ENCODE assay signal across 8 cellular contexts in the genomic region with DNA sequence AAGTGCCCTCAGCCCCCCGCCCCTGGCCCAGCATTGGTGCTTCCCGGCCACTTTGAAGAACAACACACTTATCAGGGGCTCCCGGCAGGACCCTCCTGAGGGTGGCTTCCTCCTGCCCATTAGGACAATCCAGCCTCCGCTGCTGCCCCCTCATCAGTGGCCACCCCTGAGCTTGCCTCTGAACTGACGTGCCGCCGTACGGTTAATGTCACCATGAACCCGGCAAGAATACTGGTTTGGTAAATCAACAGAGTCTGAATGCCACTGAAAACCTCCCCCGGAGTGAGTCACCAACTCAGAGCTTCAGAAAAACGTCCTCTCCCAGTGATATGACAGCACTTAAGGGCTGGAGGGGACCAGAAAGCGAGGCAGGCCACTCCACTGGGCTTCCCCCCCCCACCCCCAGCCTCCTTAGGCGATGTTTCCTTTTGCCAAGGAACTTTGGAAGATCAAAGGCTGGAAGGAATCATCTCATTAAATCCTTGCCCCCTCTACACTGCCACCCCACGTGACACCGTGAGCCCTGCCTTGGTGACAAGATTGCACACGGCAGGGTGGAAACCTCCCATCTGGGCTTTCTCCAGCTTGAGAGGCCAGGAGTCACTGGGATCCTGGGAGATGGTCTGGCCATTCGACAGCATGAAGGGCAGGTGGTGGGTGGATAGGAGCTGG.
DNase-seq lines count a peak whose midpoint lies in the region; ATAC-seq and TF ChIP-seq lines count a peak whose summit lies in the region.
"Had no signal": no experiment of that assay in that cellular context is flagged by ENCODE, and none has a peak within 500 bp of the region (broad histone marks: within the 10 kb centered on the region; RNA-seq: fewer than 3 reads in every experiment).

No MANE protein-coding gene starts in this region.

- H3K27me3 Mint-ChIP-seq in effector memory CD8-positive, alpha-beta T cell, result peaks cover 54 to 71% of the 10 kb centered on the region in 2 donors

- peaks cover 9 to 10% of the 10 kb centered on the region in 2 donors for H3K4me1 Mint-ChIP-seq in effector memory CD8-positive, alpha-beta T cell (ENCODE audit: low read depth in 2 of 2)

- no peak for TF ChIP-seq CTCF in epithelial cell of esophagus (IDR thresholded peaks at IDR 0.05; ENCODE audit: insufficient read depth, low read depth, low read length, missing control alignments)

- ATAC-seq in HG02840 (IDR thresholded peaks at IDR 0.05; ENCODE audit: low FRiP score, unreplicated experiment), result no peak
- no peak for ATAC-seq in effector memory CD8-positive, alpha-beta T cell (replicated peaks)

- H3K36me3 Mint-ChIP-seq in effector memory CD8-positive, alpha-beta T cell (ENCODE audit: insufficient read depth), result no peaks in the 10 kb centered on the region

- H3K4me3 Mint-ChIP-seq in effector memory CD8-positive, alpha-beta T cell, result no peak overlapping the region

- H3K4me3 ChIP-seq in epithelial cell of esophagus (ENCODE audit: low read length), result no peak overlapping the region

- DNase-seq in EH (ENCODE audit: low read depth), result peak; percentile 15
- peak; percentile 20 to 31 for DNase-seq in Kasumi-1 (lab: John Stamatoyannopoulos, UW)
- DNase-seq in epithelial cell of esophagus (ENCODE audit: low read depth), result peak; percentile 15
- DNase-seq in renal cortical epithelial cell (ENCODE audit: low read depth), result peak; percentile 61
- DNase-seq in effector memory CD8-positive, alpha-beta T cell, result no peak
- no peak for DNase-seq in UCSD-AML1 (lab: John Stamatoyannopoulos, UW; ENCODE audit: unreplicated experiment)
- DNase-seq: stimulated activated CD4-positive, alpha-beta T cell treated with anti-CD3 and anti-CD28 coated beads, Interleukin-2, amount 100 ng/mL, for 48 hours had no signal

- H3K27ac Mint-ChIP-seq in effector memory CD8-positive, alpha-beta T cell, result no peak overlapping the region

- H3K9me3 Mint-ChIP-seq in effector memory CD8-positive, alpha-beta T cell, result no peaks in the 10 kb centered on the region

Comparison
In these comparisons a context has a peak if more than half of its experiments do, and no peak if none do; other contexts are left out.
1. DNase-seq: peak in EH (single experiment), Kasumi-1 (2 of 2), epithelial cell of esophagus (single experiment) and renal cortical epithelial cell (single experiment); none in effector memory CD8-positive, alpha-beta T cell (0 of 3) and UCSD-AML1 (single experiment).